Comparison of ENCODE assay signal across 7 cellular contexts in genomic region chr6:108362455-108362854, GRCh38.
"Had no signal": no experiment of that assay in that cellular context is flagged by ENCODE, and none has a peak within 500 bp of the region (broad histone marks: within the 10 kb centered on the region; RNA-seq: fewer than 3 reads in every experiment).

No MANE protein-coding gene starts in this region.

- H3K9ac ChIP-seq: GM23248 had no signal

- H3K9me3 ChIP-seq: HAP-1 had no signal

- H2AFZ ChIP-seq: GM23248 had no signal

- H3K4me3 ChIP-seq: GM23248, HAP-1 had no signal

- DNase-seq: GM23248, GOT3, H7, HFFc6 had no signal

- H3K36me3 ChIP-seq: HAP-1 had no signal

- FAIRE-seq: HTR-8/SVneo had no signal

- ATAC-seq: HCT116 had no signal

- H3K27ac ChIP-seq: GM23248 had no signal
